Comparison of ENCODE assay signal across 8 cellular contexts in genomic region chr2:164840930-164841718, GRCh38. TPM values are rescaled to one million over a fixed set of nuclear protein-coding genes. Genes with fewer than 3 reads are reported as not detected.
DNase-seq lines count a peak whose midpoint lies in the region; ATAC-seq and TF ChIP-seq lines count a peak whose summit lies in the region.

No MANE protein-coding gene starts in this region.

- H3K4me3 Mint-ChIP-seq in MCF 10A (ENCODE audit: unreplicated experiment) = peak overlapping the region; percentile 98

- no peaks in the 10 kb centered on the region for H3K27me3 Mint-ChIP-seq in MCF 10A (ENCODE audit: insufficient read depth, unreplicated experiment)

- H3K9me3 ChIP-seq in Peyer's patch (peaks cover 0 to 3% (median 0%) of the 10 kb centered on the region in 4 donors), iPS-18a (ENCODE audit: control insufficient read depth, low read depth, low read length) (no peaks in the 10 kb centered on the region), sigmoid colon (no peaks in the 10 kb centered on the region)

- CTCF ChIA-PET in MCF 10A (lab: Yijun Ruan, JAX) = interaction anchor here (0.6 to 3.7 kb wide), 49 partner anchors 10 to 766 kb away, joined by 3 to 49 read pairs (median 4); no protein-coding TSS in a partner anchor

- no peak for TF ChIP-seq EP300 in sigmoid colon (IDR thresholded peaks at IDR 0.05)

- H3K9me3 Mint-ChIP-seq in MCF 10A (ENCODE audit: unreplicated experiment) = no peaks in the 10 kb centered on the region

- H3K36me3 ChIP-seq in Peyer's patch (no peaks in the 10 kb centered on the region), iPS-18a (ENCODE audit: control insufficient read depth, low read depth, low read length) (no peaks in the 10 kb centered on the region), sigmoid colon (no peaks in the 10 kb centered on the region)

- peak overlapping the region; percentile 50 for H3K27ac Mint-ChIP-seq in MCF 10A (ENCODE audit: low read depth, unreplicated experiment)

- no TSS peak for BruUV-seq in MCF 10A (replicated peaks; lab: Mats Ljungman, UMichigan)

- H3K4me1 ChIP-seq in Peyer's patch (peaks cover 0 to 13% (median 0%) of the 10 kb centered on the region in 4 donors), iPS-18a (ENCODE audit: control insufficient read depth, low read depth, low read length) (peaks cover 6% of the 10 kb centered on the region), sigmoid colon (peaks cover 0 to 44% (median 12%) of the 10 kb centered on the region in 4 donors)

- H3K36me3 Mint-ChIP-seq in MCF 10A (ENCODE audit: insufficient read depth, unreplicated experiment) = peaks cover 7% of the 10 kb centered on the region

- peak in 1 of 2 donors; percentile 57 for TF ChIP-seq POLR2A in Peyer's patch (IDR thresholded peaks at IDR 0.05)
- no peak for TF ChIP-seq POLR2A in sigmoid colon (IDR thresholded peaks at IDR 0.05)

- H3K4me3 ChIP-seq in Peyer's patch = peak overlapping the region; percentile 69 to 77 (median 72)
- peak overlapping the region; percentile 77 for H3K4me3 ChIP-seq in iPS-18a (ENCODE audit: low read length)
- H3K4me3 ChIP-seq in sigmoid colon = peak overlapping the region; percentile 69 to 79 (median 75)

- intact Hi-C loops in MCF 10A (cut with micrococcal nuclease) = loop anchor here (1.0 to 5.0 kb wide), 3 partner anchors 59 to 126 kb away; no protein-coding TSS in a partner anchor
- intact Hi-C loops in sigmoid colon (cut with DNase I) = loop anchor here (1.0 to 10.0 kb wide), 4 partner anchors 59 to 276 kb away; no protein-coding TSS in a partner anchor

- no peaks in the 10 kb centered on the region for H3K27me3 ChIP-seq in Peyer's patch
- H3K27me3 ChIP-seq in iPS-18a (ENCODE audit: control insufficient read depth, insufficient read depth, low read length) = peaks cover 16% of the 10 kb centered on the region
- H3K27me3 ChIP-seq in sigmoid colon = no peaks in the 10 kb centered on the region

- H3K27ac ChIP-seq in Peyer's patch (peak overlapping the region; percentile 89 to 96 (median 93)), iPS-18a (ENCODE audit: low read length) (no peak overlapping the region), sigmoid colon (peak overlapping the region; percentile 92 to 98 (median 95))

- 0 to 1% methylated on average over 90 of the region's 90 CpGs for WGBS in sigmoid colon, 2 donors

- DNase-seq in EH (ENCODE audit: low read depth) (peak; percentile 87), HPDE6-E6E7 (ENCODE audit: extremely low spot score) (peak; percentile 40), Peyer's patch (peak; percentile 61 to 89 (median 86)), MCF 10A (ENCODE audit: unreplicated experiment) (peak; percentile 76), sigmoid colon (peak; percentile 85)
- DNase-seq in activated effector memory CD4-positive, alpha-beta T cell treated with Interleukin-2 at 50 U/mL for 16 hours = no peak

- peak; percentile 63 for ATAC-seq in GM21381 (IDR thresholded peaks at IDR 0.05; ENCODE audit: unreplicated experiment)

- POLR2A ChIA-PET in MCF 10A (lab: Yijun Ruan, JAX) = interaction anchor here (0.7 to 5.5 kb wide), 38 partner anchors 9 to 285 kb away, joined by 3 to 65 read pairs (median 4); no protein-coding TSS in a partner anchor

- peak in 3 of 6 experiments; percentile 19 to 30 (median 22) for TF ChIP-seq CTCF in Peyer's patch (IDR thresholded peaks at IDR 0.05)
- no peak for TF ChIP-seq CTCF in MCF 10A (IDR thresholded peaks at IDR 0.05; ENCODE audit: unreplicated experiment)
- no peak for TF ChIP-seq CTCF in sigmoid colon (IDR thresholded peaks at IDR 0.05)

- H3K4me1 Mint-ChIP-seq in MCF 10A (ENCODE audit: insufficient read depth, unreplicated experiment) = peaks cover 7% of the 10 kb centered on the region

- peak overlapping the region; percentile 79 for H3K9ac ChIP-seq in iPS-18a (ENCODE audit: low read length)

RNA-seq across cellular contexts. Expression of gene COBLL1, which starts 0.5 kb away (rescaled TPM):
- 10 to 100 TPM; 42.2 to 59.4 (median 45.2) TPM for total RNA-seq in Peyer's patch
- 37.1 and 47.0 TPM in 2 replicates for total RNA-seq in MCF 10A (2022)
- total RNA-seq in sigmoid colon = 10 to 100 TPM; 17.6 to 22.4 (median 20.5) TPM
- polyA plus RNA-seq in sigmoid colon = 1 to 10 TPM; 3.9 to 9.0 (median 7.1) TPM
